1 cellular context compared by ENCODE assay signal in the genomic region with DNA sequence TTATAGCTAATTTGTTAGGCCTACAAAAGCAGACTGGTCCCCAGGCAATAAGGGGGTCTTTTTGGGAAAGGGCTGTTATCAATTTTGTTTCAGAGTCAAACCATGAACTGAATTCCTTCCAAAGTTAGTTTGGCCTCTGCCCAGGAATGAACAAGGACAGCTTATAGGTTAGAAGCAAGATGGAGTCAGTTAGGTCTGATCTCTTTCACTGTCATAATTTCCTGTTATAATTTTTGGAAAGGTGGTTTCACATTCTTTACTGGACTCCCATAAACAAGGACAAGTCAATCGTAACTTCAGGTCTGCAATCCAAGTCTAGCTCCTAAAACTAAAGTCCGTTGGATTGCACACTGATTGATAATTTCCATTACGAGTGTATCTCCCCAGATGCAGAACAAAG.
TF ChIP-seq lines count a peak whose summit lies in the region.

No MANE protein-coding gene starts in this region.

TF ChIP-seq in K562, 482 proteins besides CTCF, POLR2A, EP300 and RAD21:
- peak; percentile 82 for TF ChIP-seq MEF2D (tag; conservative IDR thresholded peaks at IDR 0.05; ENCODE audit: low read depth)
- TF ChIP-seq ZNF740 (CRISPR knock-in tag; IDR thresholded peaks at IDR 0.05): no peak
- peak in 1 of 2 experiments; percentile 72; a peak in 1 of 4 replicates for TF ChIP-seq ZNF740 (tag; IDR thresholded peaks at IDR 0.05)
- peak; percentile 80 for TF ChIP-seq PTTG1 (tag; IDR thresholded peaks at IDR 0.05; ENCODE audit: low read depth)
- TF ChIP-seq NR4A1 (CRISPR knock-in tag; IDR thresholded peaks at IDR 0.05): no peak
- peak; percentile 43; the same call in 1 of the 2 replicates for TF ChIP-seq NR4A1 (tag; IDR thresholded peaks at IDR 0.05)
- peak; percentile 46; the same call in 1 of the 2 replicates for TF ChIP-seq TEAD2 (tag; IDR thresholded peaks at IDR 0.05)
- TF ChIP-seq ILF3 (IDR thresholded peaks at IDR 0.05; ENCODE audit: borderline replicate concordance): no peak
- peak; percentile 85 for TF ChIP-seq DDX20 (tag; IDR thresholded peaks at IDR 0.05; ENCODE audit: low read depth)
- no peak for TF ChIP-seq ARHGAP35 (IDR thresholded peaks at IDR 0.05; ENCODE audit: partially characterized antibody)
- no peak for TF ChIP-seq MBD1 (CRISPR knock-in tag; IDR thresholded peaks at IDR 0.05)
- TF ChIP-seq CREB3 (tag; conservative IDR thresholded peaks at IDR 0.05; ENCODE audit: low read depth): peak; percentile 57; the same call in 1 of the 2 replicates
- TF ChIP-seq ZNF644 (tag; IDR thresholded peaks at IDR 0.05; ENCODE audit: low read depth): 0 out of 2 replicates have a peak, but pooled peaks have one; percentile 24
- 0 out of 6 replicates have a peak, but pooled peaks of 1 of the 3 experiments have one; percentile 9 for TF ChIP-seq ZBTB11 (CRISPR knock-in tag; IDR thresholded peaks at IDR 0.05)
- TF ChIP-seq KLF6 (CRISPR knock-in tag; IDR thresholded peaks at IDR 0.05; ENCODE audit: borderline replicate concordance): peak; percentile 16; the same call in 1 of the 2 replicates
- TF ChIP-seq SRF (CRISPR knock-in tag; IDR thresholded peaks at IDR 0.05): no peak
- no peak for TF ChIP-seq NR2C1 (IDR thresholded peaks at IDR 0.05)
- TF ChIP-seq NR2C1 (tag; IDR thresholded peaks at IDR 0.05): 0 out of 2 replicates have a peak, but pooled peaks have one; percentile 43
- 0 out of 2 replicates have a peak, but pooled peaks have one; percentile 37 for TF ChIP-seq MECOM (CRISPR knock-in tag; IDR thresholded peaks at IDR 0.05)
